Comparison of ENCODE assay signal across 37 cellular contexts in the genomic region with DNA sequence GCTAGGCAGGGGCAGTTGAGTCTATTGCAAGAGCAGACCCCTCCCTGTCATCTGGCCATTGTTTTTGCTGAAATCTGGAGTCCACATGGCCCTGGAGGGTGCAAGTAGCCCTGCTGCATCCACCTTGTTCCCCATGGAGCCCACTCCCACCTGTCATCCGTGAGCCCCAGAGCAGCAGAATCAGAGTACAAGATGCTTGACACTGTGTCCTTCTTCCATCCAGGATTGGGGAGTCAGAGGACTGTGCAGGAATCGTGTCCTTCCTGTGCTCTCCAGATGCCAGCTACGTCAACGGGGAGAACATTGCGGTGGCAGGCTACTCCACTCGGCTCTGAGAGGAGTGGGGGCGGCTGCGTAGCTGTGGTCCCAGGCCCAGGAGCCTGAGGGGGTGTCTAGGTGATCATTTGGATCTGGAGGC. TPM values are rescaled to one million over a fixed set of nuclear protein-coding genes. Genes with fewer than 3 reads are reported as not detected.
"Had no signal": no experiment of that assay in that cellular context is flagged by ENCODE, and none has a peak within 500 bp of the region (broad histone marks: within the 10 kb centered on the region; RNA-seq: fewer than 3 reads in every experiment).

No MANE protein-coding gene starts in this region.

- H3K27ac ChIP-seq: adrenal gland, body of pancreas, esophagus muscularis mucosa, foreskin keratinocyte, gastrocnemius medialis, heart left ventricle, WERI-Rb-1 had no signal

- ATAC-seq: activated CD4-positive, CD25-positive, alpha-beta regulatory T cell treated with anti-CD3 and anti-CD28 coated beads, Interleukin-2, amount 50 U/mL, for 24 hours; activated naive CD8-positive, alpha-beta T cell treated with anti-CD3 and anti-CD28 coated beads, Interleukin-2, amount 50 U/mL, for 24 hours; body of pancreas; effector memory CD8-positive, alpha-beta T cell; foreskin keratinocyte; gastrocnemius medialis; heart left ventricle; T-helper 17 cell had no signal

- H3K4me1 ChIP-seq: foreskin keratinocyte, gastrocnemius medialis had no signal

- H3K4me3 Mint-ChIP-seq: activated B cell treated with CpG ODN at 0.5 μM for 24 hours; activated CD8-positive, alpha-beta T cell treated with anti-CD3 and anti-CD28 coated beads for 36 hours; activated naive CD8-positive, alpha-beta T cell; activated naive CD8-positive, alpha-beta T cell treated with anti-CD3 and anti-CD28 coated beads, Interleukin-2, amount 50 U/mL, for 24 hours; activated T-cell treated with anti-CD3 and anti-CD28 coated beads, Interleukin-2, amount 50 U/mL, for 24 hours; activated T-cell treated with anti-CD3 and anti-CD28 coated beads, Interleukin-2, amount 50 U/mL, for 72 hours; effector memory CD8-positive, alpha-beta T cell; T-helper 17 cell; T-helper 2 cell treated with Interferon-gamma antibody and Interleukin-4, amounts not matched to agents 5 μg/mL and 100 μg/mL, for 36 hours had no signal

- FAIRE-seq: colon had no signal

- H3K36me3 Mint-ChIP-seq: activated naive CD8-positive, alpha-beta T cell had no signal

- H3K27me3 Mint-ChIP-seq: activated CD8-positive, alpha-beta T cell treated with anti-CD3 and anti-CD28 coated beads for 36 hours; activated naive CD8-positive, alpha-beta T cell treated with anti-CD3 and anti-CD28 coated beads, Interleukin-2, amount 50 U/mL, for 24 hours; activated T-cell treated with anti-CD3 and anti-CD28 coated beads, Interleukin-2, amount 50 U/mL, for 24 hours had no signal

- H3K4me3 ChIP-seq: adrenal gland, body of pancreas, esophagus muscularis mucosa, gastrocnemius medialis, heart left ventricle had no signal

- H3K36me3 ChIP-seq: adrenal gland, esophagus muscularis mucosa, gastrocnemius medialis, heart left ventricle, WERI-Rb-1 had no signal

- H3K9me3 ChIP-seq: adrenal gland, body of pancreas, esophagus muscularis mucosa, gastrocnemius medialis, heart left ventricle had no signal

- H3K4me1 Mint-ChIP-seq: activated B cell treated with CpG ODN at 0.5 μM for 24 hours, T-helper 17 cell had no signal

- DNase-seq: activated B cell treated with CpG ODN at 0.5 μM for 24 hours; activated CD4-positive, alpha-beta T cell treated with anti-CD3 and anti-CD28 coated beads for 48 hours; activated CD4-positive, alpha-beta T cell treated with anti-CD3 and anti-CD28 coated beads, Interleukin-2, amount 50 U/mL, for 1 hour; activated CD4-positive, alpha-beta T cell treated with anti-CD3 and anti-CD28 coated beads, Interleukin-2, amount 50 U/mL, for 48 hours; activated CD8-positive, alpha-beta memory T cell treated with anti-CD3 and anti-CD28 coated beads, Interleukin-2, amount 50 U/mL, for 48 hours; activated CD8-positive, alpha-beta T cell treated with anti-CD3 and anti-CD28 coated beads for 36 hours; activated gamma-delta T cell treated with Interleukin-2 at 50 U/mL for 16 hours; activated naive CD4-positive, alpha-beta T cell treated with anti-CD3 and anti-CD28 coated beads, Interleukin-2, amount 50 U/mL, for 16 hours; activated naive CD4-positive, alpha-beta T cell treated with Interleukin-2 at 50 U/mL for 16 hours; activated naive CD8-positive, alpha-beta T cell treated with anti-CD3 and anti-CD28 coated beads, Interleukin-2, amount 50 U/mL, for 24 hours; activated T-cell treated with anti-CD3 and anti-CD28 coated beads for 4 hours; activated T-cell treated with anti-CD3 and anti-CD28 coated beads, Interleukin-2, amount 50 U/mL, for 24 hours; activated T-cell treated with anti-CD3 and anti-CD28 coated beads, Interleukin-2, amount 50 U/mL, for 72 hours; adrenal gland; amygdala; aorta; body of pancreas; caudate nucleus; cortex of kidney; dermis blood vessel endothelial cell; effector CD4-positive, alpha-beta T cell; effector memory CD8-positive, alpha-beta T cell; erythroblast; foreskin keratinocyte; gastrocnemius medialis; glutamatergic neuron; heart left ventricle; T-helper 1 cell; T-helper 17 cell; T1000; WERI-Rb-1 had no signal

- H3K9me3 Mint-ChIP-seq: activated B cell treated with CpG ODN at 0.5 μM for 24 hours; activated CD8-positive, alpha-beta T cell treated with anti-CD3 and anti-CD28 coated beads for 36 hours; activated naive CD8-positive, alpha-beta T cell treated with anti-CD3 and anti-CD28 coated beads, Interleukin-2, amount 50 U/mL, for 24 hours; activated T-cell treated with anti-CD3 and anti-CD28 coated beads, Interleukin-2, amount 50 U/mL, for 24 hours; activated T-cell treated with anti-CD3 and anti-CD28 coated beads, Interleukin-2, amount 50 U/mL, for 72 hours; effector memory CD8-positive, alpha-beta T cell; T-helper 2 cell treated with Interferon-gamma antibody and Interleukin-4, amounts not matched to agents 5 μg/mL and 100 μg/mL, for 36 hours had no signal

- H3K27me3 ChIP-seq: adrenal gland, body of pancreas, esophagus muscularis mucosa, foreskin keratinocyte, gastrocnemius medialis, heart left ventricle had no signal

- H3K27ac Mint-ChIP-seq: activated B cell treated with CpG ODN at 0.5 μM for 24 hours; activated naive CD8-positive, alpha-beta T cell; activated naive CD8-positive, alpha-beta T cell treated with anti-CD3 and anti-CD28 coated beads, Interleukin-2, amount 50 U/mL, for 24 hours; activated T-cell treated with anti-CD3 and anti-CD28 coated beads, Interleukin-2, amount 50 U/mL, for 24 hours; effector memory CD8-positive, alpha-beta T cell; T-helper 17 cell; T-helper 2 cell treated with Interferon-gamma antibody and Interleukin-4, amounts not matched to agents 5 μg/mL and 100 μg/mL, for 36 hours had no signal

RNA-seq across cellular contexts. Expression of a gene that starts 8.8 kb away (rescaled TPM):
- total RNA-seq: activated B cell treated with CpG ODN at 0.5 μM for 24 hours, aorta, chondrocyte, gastrocnemius medialis, T-helper 17 cell had no signal
